Comparison of ENCODE assay signal across 18 cellular contexts in genomic region chr11:6843670-6844069, GRCh38. TPM values are rescaled to one million over a fixed set of nuclear protein-coding genes. Genes with fewer than 3 reads are reported as not detected.
DNase-seq lines count a peak whose midpoint lies in the region; FAIRE-seq and TF ChIP-seq lines count a peak whose summit lies in the region.
"Had no signal": no experiment of that assay in that cellular context is flagged by ENCODE, and none has a peak within 500 bp of the region (broad histone marks: within the 10 kb centered on the region; RNA-seq: fewer than 3 reads in every experiment).

No MANE protein-coding gene starts in this region.

- no peak overlapping the region for H3K4ac ChIP-seq in H9 (ENCODE audit: low read depth, low read length)
- H3K4ac ChIP-seq in H1 (replicated peaks; ENCODE audit: insufficient read length, low read depth, low read length): no peak overlapping the region

- H3K36me3 ChIP-seq in H1 (ENCODE audit: control insufficient read depth in 2 of 4, insufficient read depth in 4 of 4, low read length in 3 of 4) (no peaks in the 10 kb centered on the region), neuron (ENCODE audit: insufficient read depth, low read length) (no peaks in the 10 kb centered on the region), BE2C (no peaks in the 10 kb centered on the region)
- H3K36me3 ChIP-seq: BLaER1 had no signal

- H3K23me2 ChIP-seq in H9 (ENCODE audit: insufficient read length, low read depth, low read length, poor library complexity, severe bottlenecking) (no peaks in the 10 kb centered on the region), H1 (ENCODE audit: low read depth, low read length) (no peaks in the 10 kb centered on the region)

- H2BK20ac ChIP-seq in H9 (ENCODE audit: low read depth, low read length, poor library complexity, severe bottlenecking) (no peak overlapping the region), H1 (ENCODE audit: low read length) (0 out of 2 replicates have a peak overlapping the region, but pooled peaks have one; percentile 50)

- H3K4me3 Mint-ChIP-seq in H9: no peak overlapping the region
- H3K4me3 Mint-ChIP-seq: CD8-positive, alpha-beta memory T cell; HFFc6 had no signal

- no peak overlapping the region for H3K9ac ChIP-seq in H9 (ENCODE audit: extremely low read depth, insufficient read length, low read length)
- no peak overlapping the region for H3K9ac ChIP-seq in H1 (replicated peaks in 1 of 4; ENCODE audit: extremely low read depth in 1 of 4, low read depth in 3 of 4, low read length in 3 of 4)
- H3K9ac ChIP-seq: BLaER1 had no signal

- no peak for FAIRE-seq in H1 (lab: Jason Lieb, UNC)
- FAIRE-seq: A204.1, GM12878, GM18507, K562 had no signal

- no CpG with 5 or more reads among the region's 2 CpGs for WGBS in H9 (ENCODE audit: extremely low coverage, insufficient read length, low lambda C conversion rate)
- WGBS in H1 (ENCODE audit: extremely low coverage in 1 of 2, insufficient coverage in 1 of 2, insufficient read length in 1 of 2, insufficient replicate concordance in 2 of 2, low coverage in 1 of 2, low lambda C conversion rate in 2 of 2, missing lambda C conversion rate in 1 of 2), 2 experiments: 84% methylated on average over 2 of the region's 2 CpGs; no CpG with 5 or more reads in 1 of the 2 experiments

- no peak for TF ChIP-seq CTCF in H9 (conservative IDR thresholded peaks at IDR 0.05)
- TF ChIP-seq CTCF in H1 (IDR thresholded peaks at IDR 0.05; ENCODE audit: control extremely low read depth in 1 of 3, insufficient read depth in 1 of 3, low read depth in 1 of 3, low read length in 3 of 3): no peak
- no peak for TF ChIP-seq CTCF in BE2C (IDR thresholded peaks at IDR 0.05; ENCODE audit: low read depth, low read length)

- no peak for TF ChIP-seq EP300 in H1 (IDR thresholded peaks at IDR 0.05; ENCODE audit: borderline replicate concordance in 1 of 2, low read depth in 2 of 2, low read length in 2 of 2)

- H2BK5ac ChIP-seq in H9 (ENCODE audit: insufficient read length, low read length): no peak overlapping the region
- no peak overlapping the region for H2BK5ac ChIP-seq in H1 (ENCODE audit: low read depth, low read length)

- H3K56ac ChIP-seq in H9 (ENCODE audit: insufficient read length, low read depth, low read length) (no peak overlapping the region), H1 (replicated peaks; ENCODE audit: insufficient read length, low read depth, low read length) (no peak overlapping the region)

- H2BK15ac ChIP-seq in H9 (ENCODE audit: low read depth, low read length) (no peak overlapping the region), H1 (ENCODE audit: low read length) (no peak overlapping the region)

- no peak for TF ChIP-seq POLR2A in H1 (IDR thresholded peaks at IDR 0.05; ENCODE audit: control extremely low read depth in 1 of 2, low read depth in 2 of 2, low read length in 2 of 2)

- H4K8ac ChIP-seq in H9 (replicated peaks; ENCODE audit: insufficient read length, low read depth, low read length) (no peak overlapping the region), H1 (ENCODE audit: extremely low read depth, insufficient read depth, low read length) (no peak overlapping the region)

- H3K4me3 ChIP-seq in H1 (ENCODE audit: extremely low read depth in 1 of 4, insufficient read depth in 2 of 4, low read depth in 3 of 4, low read length in 4 of 4): no peak overlapping the region
- no peak overlapping the region for H3K4me3 ChIP-seq in neuron (ENCODE audit: low read length)
- H3K4me3 ChIP-seq in BE2C (ENCODE audit: low read depth, low read length): no peak overlapping the region
- H3K4me3 ChIP-seq: BLaER1, GM12878, K562 had no signal

- H2BK12ac ChIP-seq in H9 (ENCODE audit: insufficient read length, low read depth, low read length) (no peak overlapping the region), H1 (ENCODE audit: low read depth, low read length) (no peak overlapping the region)

- H2BK120ac ChIP-seq in H9 (ENCODE audit: low read depth, low read length, poor library complexity, severe bottlenecking) (no peak overlapping the region), H1 (replicated peaks; ENCODE audit: low read depth, low read length) (no peak overlapping the region)

- DNase-seq in COLO829 (ENCODE audit: low spot score) (peak; percentile 47), H9 (no peak), H1 (ENCODE audit: low read depth in 1 of 2, low spot score in 2 of 2) (no peak), BE2C (no peak), Ammon's horn (ENCODE audit: low spot score) (no peak), activated T-cell treated with anti-CD3 and anti-CD28 coated beads for 4 hours (no peak)
- DNase-seq: CD8-positive, alpha-beta memory T cell; DMS79; GOT3; HCEC 1CT; HFFc6 had no signal

- no peaks in the 10 kb centered on the region for H4K20me1 ChIP-seq in H9 (ENCODE audit: control insufficient read depth, insufficient read depth, insufficient read length)
- no peaks in the 10 kb centered on the region for H4K20me1 ChIP-seq in H1 (replicated peaks in 1 of 2; ENCODE audit: control insufficient read depth in 1 of 2, insufficient read depth in 2 of 2, low read length in 2 of 2)
- H4K20me1 ChIP-seq: BLaER1 had no signal

- peaks cover 2% of the 10 kb centered on the region for H3K27me3 Mint-ChIP-seq in H9 (ENCODE audit: low read depth)

- no peak overlapping the region for H3K14ac ChIP-seq in H9 (ENCODE audit: insufficient read depth, low read length)
- no peak overlapping the region for H3K14ac ChIP-seq in H1 (ENCODE audit: insufficient read length)

- no peaks in the 10 kb centered on the region for H3K27me3 ChIP-seq in H9 (ENCODE audit: insufficient read depth, low read length)
- no peaks in the 10 kb centered on the region for H3K27me3 ChIP-seq in H1 (replicated peaks in 1 of 4; ENCODE audit: control insufficient read depth in 3 of 4, extremely low read depth in 1 of 4, insufficient read depth in 3 of 4, low read length in 3 of 4)
- no peaks in the 10 kb centered on the region for H3K27me3 ChIP-seq in neuron (ENCODE audit: insufficient read depth, low read length)
- no peaks in the 10 kb centered on the region for H3K27me3 ChIP-seq in BE2C
- H3K27me3 ChIP-seq: BLaER1 had no signal

- peak overlapping the region in 2 of 3 experiments; percentile 80 to 98; a peak in 6 of 7 replicates for H3K27ac Mint-ChIP-seq in H9
- H3K27ac Mint-ChIP-seq: CD8-positive, alpha-beta memory T cell; HFFc6 had no signal

- H4K91ac ChIP-seq in H9 (ENCODE audit: insufficient read length, low read depth, low read length) (no peak overlapping the region), H1 (replicated peaks; ENCODE audit: insufficient read length, low read length) (no peak overlapping the region)

- H2AK5ac ChIP-seq in H9 (ENCODE audit: insufficient read length, low read length): no peak overlapping the region
- H2AK5ac ChIP-seq in H1 (ENCODE audit: low read depth, low read length): no peak overlapping the region

- no peak overlapping the region for H3K23ac ChIP-seq in H9 (ENCODE audit: insufficient read length, low read depth, low read length)
- no peak overlapping the region for H3K23ac ChIP-seq in H1 (ENCODE audit: insufficient read length)

- H3K36me3 Mint-ChIP-seq in H9 (ENCODE audit: insufficient read depth in 1 of 3, low read depth in 3 of 3): peaks cover 3 to 23% (median 14%) of the 10 kb centered on the region in 3 experiments; a peak in 5 of 7 replicates

- H3K79me1 ChIP-seq in H9 (ENCODE audit: insufficient read depth, low read depth, low read length, poor library complexity, severe bottlenecking): no peaks in the 10 kb centered on the region
- H3K79me1 ChIP-seq in H1 (ENCODE audit: low read depth, low read length): no peaks in the 10 kb centered on the region

- no peaks in the 10 kb centered on the region for H3K79me2 ChIP-seq in H9 (ENCODE audit: insufficient read depth, low read length)
- no peaks in the 10 kb centered on the region for H3K79me2 ChIP-seq in H1 (ENCODE audit: control insufficient read depth in 1 of 2, insufficient read depth in 2 of 2, low read length in 2 of 2)

- H3K4me1 ChIP-seq in H9 (ENCODE audit: insufficient read depth, low read length) (no peaks in the 10 kb centered on the region), H1 (replicated peaks in 1 of 4; ENCODE audit: control insufficient read depth in 3 of 4, insufficient read depth in 4 of 4, low read length in 3 of 4) (peaks cover 0 to 8% (median 2%) of the 10 kb centered on the region in 4 experiments; a peak in 3 of 7 replicates), neuron (ENCODE audit: insufficient read depth, low read length) (no peaks in the 10 kb centered on the region), BE2C (no peaks in the 10 kb centered on the region)
- H3K4me1 ChIP-seq: BLaER1 had no signal

- H3K9me3 Mint-ChIP-seq in H9: peaks cover 10 to 22% of the 10 kb centered on the region in 2 experiments

- no peak overlapping the region for H3T11ph ChIP-seq in H9 (ENCODE audit: low read length)

- H3K9me3 ChIP-seq in H9 (ENCODE audit: control insufficient read depth, low read depth, low read length): no peaks in the 10 kb centered on the region
- H3K9me3 ChIP-seq in H1 (ENCODE audit: insufficient read depth in 2 of 2, low read depth in 1 of 2, low read length in 1 of 2): no peaks in the 10 kb centered on the region; a peak in 1 of 4 replicates
- no peaks in the 10 kb centered on the region for H3K9me3 ChIP-seq in neuron (ENCODE audit: low read length)
- no peaks in the 10 kb centered on the region for H3K9me3 ChIP-seq in BE2C
- H3K9me3 ChIP-seq: BLaER1 had no signal

- H3K4me1 Mint-ChIP-seq in H9: peaks cover 23 to 24% of the 10 kb centered on the region in 2 experiments
- H3K4me1 Mint-ChIP-seq: CD8-positive, alpha-beta memory T cell had no signal

- POLR2A ChIA-PET in H1 (lab: Charles Lee; ENCODE audit: partially characterized antibody): no interaction called here

- CTCF ChIA-PET in H1 (lab: Charles Lee; ENCODE audit: partially characterized antibody): no interaction called here

- H2AFZ ChIP-seq in H9 (ENCODE audit: low read length): no peak overlapping the region
- H2AFZ ChIP-seq in H1 (ENCODE audit: low read length): 0 out of 2 replicates have a peak overlapping the region, but pooled peaks have one; percentile 19
- H2AFZ ChIP-seq in neuron (ENCODE audit: low read depth, low read length): peak overlapping the region; percentile 59

- H3K18ac ChIP-seq in H9 (ENCODE audit: insufficient read length, low read depth, low read length) (no peak overlapping the region), H1 (ENCODE audit: extremely low read depth, low read length) (peak overlapping the region; percentile 48; the same call in 1 of the 2 replicates)

- TF ChIP-seq RAD21 in H1 (IDR thresholded peaks at IDR 0.05 in 1 of 2, conservative IDR thresholded peaks at IDR 0.05 in 1 of 2; ENCODE audit: low read depth in 2 of 2, low read length in 2 of 2): no peak

- H3K27ac ChIP-seq in H9 (ENCODE audit: insufficient read length, low read depth, low read length) (no peak overlapping the region), H1 (ENCODE audit: low read depth, low read length) (no peak overlapping the region)
- H3K27ac ChIP-seq: BLaER1 had no signal

- no peak overlapping the region for H3K4me2 ChIP-seq in H9 (ENCODE audit: insufficient read depth, insufficient read length, low read length)
- no peak overlapping the region for H3K4me2 ChIP-seq in H1 (ENCODE audit: insufficient read depth in 1 of 2, low read depth in 2 of 2, low read length in 2 of 2)
- H3K4me2 ChIP-seq: BLaER1 had no signal

- H4K5ac ChIP-seq in H9 (ENCODE audit: insufficient read length, low read depth, low read length): no peak overlapping the region
- H4K5ac ChIP-seq in H1 (ENCODE audit: insufficient read length, low read depth, low read length): peak overlapping the region; percentile 52

RNA-seq across cellular contexts. Expression of gene OR10A5, which starts 1.8 kb away (rescaled TPM):
- total RNA-seq in H9 (2021): not detected in 2 replicates
- total RNA-seq in H1 (2021; fragmentation: NEBNext Ultra II Directional; extraction: Animal tissue kit (Norgen Biotek cat#: 25700)): not detected in 2 replicates
- polyA plus RNA-seq in H1 (2011; rRNA removed): not detected in 2 replicates
- polyA plus RNA-seq in H1 (2011; cell fraction: cytosol; rRNA removed): not detected
- polyA plus RNA-seq in H1 (2011; cell fraction: nucleus; rRNA removed): not detected
- polyA plus RNA-seq in H1 (2012, experiment 1 of 2): not detected in 4 replicates
- not detected for polyA plus RNA-seq in H1 (2012, experiment 2 of 2)
- not detected for polyA plus RNA-seq in H1 (2013, experiment 1 of 2)
- polyA plus RNA-seq in H1 (2013, experiment 2 of 2): not detected
- not detected in 2 replicates for polyA minus RNA-seq in H1 (2011; rRNA and poly(A)+ RNA removed)
- not detected for polyA minus RNA-seq in H1 (2011; cell fraction: cytosol; rRNA and poly(A)+ RNA removed)
- polyA minus RNA-seq in H1 (2011; cell fraction: nucleus; rRNA and poly(A)+ RNA removed): not detected
- not detected for polyA plus RNA-seq in BE2C (2012; ENCODE audit: insufficient read depth, insufficient read length, low read depth)
- total RNA-seq: CD8-positive, alpha-beta memory T cell; G401; GM12878; HFFc6; K562 had no signal
- polyA plus RNA-seq: CD8-positive, alpha-beta memory T cell; GM12878 had no signal

RNA-seq across cellular contexts. Expression of gene OR10A2, which starts 19.2 kb away (rescaled TPM):
- not detected in 2 replicates for total RNA-seq in H9 (2021)
- total RNA-seq in H1 (2021; fragmentation: NEBNext Ultra II Directional; extraction: Animal tissue kit (Norgen Biotek cat#: 25700)): not detected in 2 replicates
- polyA plus RNA-seq in H1 (2011; rRNA removed): not detected in 2 replicates
- polyA plus RNA-seq in H1 (2011; cell fraction: cytosol; rRNA removed): not detected
- not detected for polyA plus RNA-seq in H1 (2011; cell fraction: nucleus; rRNA removed)
- 0.06 to 0.27 TPM (median 0.24 TPM) in 3 of 4 replicates, not detected in the other for polyA plus RNA-seq in H1 (2012, experiment 1 of 2)
- polyA plus RNA-seq in H1 (2012, experiment 2 of 2): not detected
- not detected for polyA plus RNA-seq in H1 (2013, experiment 1 of 2)
- not detected for polyA plus RNA-seq in H1 (2013, experiment 2 of 2)
- not detected in 2 replicates for polyA minus RNA-seq in H1 (2011; rRNA and poly(A)+ RNA removed)
- polyA minus RNA-seq in H1 (2011; cell fraction: cytosol; rRNA and poly(A)+ RNA removed): not detected
- polyA minus RNA-seq in H1 (2011; cell fraction: nucleus; rRNA and poly(A)+ RNA removed): not detected
- not detected for polyA plus RNA-seq in BE2C (2012; ENCODE audit: insufficient read depth, insufficient read length, low read depth)
- total RNA-seq: CD8-positive, alpha-beta memory T cell; G401; GM12878; HFFc6; K562 had no signal
- polyA plus RNA-seq: CD8-positive, alpha-beta memory T cell had no signal

RNA-seq across cellular contexts. Expression of gene OR10A4, which starts 32.8 kb away (rescaled TPM):
- total RNA-seq in H9 (2021): not detected in 2 replicates
- not detected in 2 replicates for total RNA-seq in H1 (2021; fragmentation: NEBNext Ultra II Directional; extraction: Animal tissue kit (Norgen Biotek cat#: 25700))
- polyA plus RNA-seq in H1 (2011; rRNA removed): not detected in 2 replicates
- not detected for polyA plus RNA-seq in H1 (2011; cell fraction: cytosol; rRNA removed)
- not detected for polyA plus RNA-seq in H1 (2011; cell fraction: nucleus; rRNA removed)
- not detected in 4 replicates for polyA plus RNA-seq in H1 (2012, experiment 1 of 2)
- polyA plus RNA-seq in H1 (2012, experiment 2 of 2): not detected
- polyA plus RNA-seq in H1 (2013, experiment 1 of 2): not detected
- polyA plus RNA-seq in H1 (2013, experiment 2 of 2): not detected
- not detected in 2 replicates for polyA minus RNA-seq in H1 (2011; rRNA and poly(A)+ RNA removed)
- not detected for polyA minus RNA-seq in H1 (2011; cell fraction: cytosol; rRNA and poly(A)+ RNA removed)
- not detected for polyA minus RNA-seq in H1 (2011; cell fraction: nucleus; rRNA and poly(A)+ RNA removed)
- not detected for polyA plus RNA-seq in BE2C (2012; ENCODE audit: insufficient read depth, insufficient read length, low read depth)
- total RNA-seq: CD8-positive, alpha-beta memory T cell; G401; GM12878; HFFc6; K562 had no signal
- polyA plus RNA-seq: CD8-positive, alpha-beta memory T cell; GM12878; K562 had no signal

RNA-seq across cellular contexts. Expression of gene OR6A2, which starts 44.2 kb away (rescaled TPM):
- 0.33 and 0.35 TPM in 2 replicates for total RNA-seq in H9 (2021)
- 0.10 and 0.20 TPM in 2 replicates for total RNA-seq in H1 (2021; fragmentation: NEBNext Ultra II Directional; extraction: Animal tissue kit (Norgen Biotek cat#: 25700))
- polyA plus RNA-seq in H1 (2011; rRNA removed): 0.14 TPM in 2 replicates
- polyA plus RNA-seq in H1 (2011; cell fraction: cytosol; rRNA removed): 0.03 TPM
- 0.74 TPM for polyA plus RNA-seq in H1 (2011; cell fraction: nucleus; rRNA removed)
- polyA plus RNA-seq in H1 (2012, experiment 1 of 2): 0.11 TPM in 1 of 4 replicates, not detected in the others
- not detected for polyA plus RNA-seq in H1 (2012, experiment 2 of 2)
- polyA plus RNA-seq in H1 (2013, experiment 1 of 2): 0.02 TPM
- polyA plus RNA-seq in H1 (2013, experiment 2 of 2): 0.02 TPM
- polyA minus RNA-seq in H1 (2011; rRNA and poly(A)+ RNA removed): 7.3 and 7.5 TPM in 2 replicates
- not detected for polyA minus RNA-seq in H1 (2011; cell fraction: cytosol; rRNA and poly(A)+ RNA removed)
- 16.5 TPM for polyA minus RNA-seq in H1 (2011; cell fraction: nucleus; rRNA and poly(A)+ RNA removed)
- polyA plus RNA-seq in BE2C (2012; ENCODE audit: insufficient read depth, insufficient read length, low read depth): not detected
- total RNA-seq: CD8-positive, alpha-beta memory T cell had no signal
- polyA plus RNA-seq: CD8-positive, alpha-beta memory T cell; GM12878 had no signal

RNA-seq across cellular contexts. Expression of gene OR2D2, which starts 48.6 kb away (rescaled TPM):
- 0.26 and 0.79 TPM in 2 replicates for total RNA-seq in H9 (2021)
- total RNA-seq in H1 (2021; fragmentation: NEBNext Ultra II Directional; extraction: Animal tissue kit (Norgen Biotek cat#: 25700)): 0.29 TPM in 1 of 2 replicates, not detected in the other
- polyA plus RNA-seq in H1 (2011; rRNA removed): 0.08 and 0.15 TPM in 2 replicates
- 0.09 TPM for polyA plus RNA-seq in H1 (2011; cell fraction: cytosol; rRNA removed)
- 0.97 TPM for polyA plus RNA-seq in H1 (2011; cell fraction: nucleus; rRNA removed)
- not detected in 4 replicates for polyA plus RNA-seq in H1 (2012, experiment 1 of 2)
- not detected for polyA plus RNA-seq in H1 (2012, experiment 2 of 2)
- not detected for polyA plus RNA-seq in H1 (2013, experiment 1 of 2)
- polyA plus RNA-seq in H1 (2013, experiment 2 of 2): not detected
- polyA minus RNA-seq in H1 (2011; rRNA and poly(A)+ RNA removed): 7.3 and 10.8 TPM in 2 replicates
- 1.0 TPM for polyA minus RNA-seq in H1 (2011; cell fraction: cytosol; rRNA and poly(A)+ RNA removed)
- 16.2 TPM for polyA minus RNA-seq in H1 (2011; cell fraction: nucleus; rRNA and poly(A)+ RNA removed)
- polyA plus RNA-seq in BE2C (2012; ENCODE audit: insufficient read depth, insufficient read length, low read depth): not detected
- total RNA-seq: CD8-positive, alpha-beta memory T cell; G401; GM12878; HFFc6 had no signal
- polyA plus RNA-seq: CD8-positive, alpha-beta memory T cell; GM12878 had no signal
